8 cellular contexts compared by ENCODE assay signal in the genomic region with DNA sequence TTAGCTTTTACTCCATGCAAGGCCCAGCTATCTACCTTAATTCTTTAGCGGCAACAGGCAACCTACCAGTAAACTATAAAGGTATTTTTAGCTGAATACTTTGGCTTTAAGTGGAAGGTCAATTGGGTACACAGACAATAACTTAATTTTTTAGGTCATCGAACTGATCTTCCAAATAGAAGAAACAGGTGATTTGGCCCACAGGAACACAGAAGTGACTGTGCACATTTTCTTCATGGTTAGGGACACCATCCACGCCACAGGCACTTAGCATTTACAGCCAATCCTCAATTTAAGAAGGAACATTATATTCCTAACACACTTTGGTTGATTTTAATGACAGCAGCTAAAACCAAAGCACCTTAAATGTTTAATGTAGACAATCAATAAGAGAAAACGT. TPM values are rescaled to one million over a fixed set of nuclear protein-coding genes. Genes with fewer than 3 reads are reported as not detected.
DNase-seq lines count a peak whose midpoint lies in the region; ATAC-seq and TF ChIP-seq lines count a peak whose summit lies in the region.

No MANE protein-coding gene starts in this region.

- no peaks in the 10 kb centered on the region for H3K27me3 ChIP-seq in BLaER1 treated with 17β-estradiol and CSF1 and Interleukin-3, amounts not matched to agents 10 nM and 100 nM
- no peaks in the 10 kb centered on the region for H3K27me3 ChIP-seq in naive thymus-derived CD4-positive, alpha-beta T cell (ENCODE audit: control insufficient read depth in 2 of 2, insufficient read depth in 2 of 2, low read length in 2 of 2)
- no peaks in the 10 kb centered on the region for H3K27me3 ChIP-seq in aorta (ENCODE audit: control insufficient read depth in 1 of 2, insufficient read depth in 2 of 2, low read length in 1 of 2)

- peaks cover 48 to 63% (median 58%) of the 10 kb centered on the region in 11 experiments for H4K20me1 ChIP-seq in BLaER1 treated with 17β-estradiol and CSF1 and Interleukin-3, amounts not matched to agents 10 nM and 100 nM

- peak overlapping the region; percentile 63 to 91 (median 81); a peak in 19 of 20 replicates for H3K4me3 ChIP-seq in BLaER1 treated with 17β-estradiol and CSF1 and Interleukin-3, amounts not matched to agents 10 nM and 100 nM
- peak overlapping the region; percentile 1 for H3K4me3 ChIP-seq in naive thymus-derived CD4-positive, alpha-beta T cell (ENCODE audit: low read length)
- no peak overlapping the region for H3K4me3 ChIP-seq in aorta (ENCODE audit: low read length in 2 of 2)

- 65 to 72% methylated on average over 4 of the region's 4 CpGs for WGBS in aorta, 2 donors

- H3K36me3 ChIP-seq in BLaER1 treated with 17β-estradiol and CSF1 and Interleukin-3, amounts not matched to agents 10 nM and 100 nM: peaks cover 0 to 38% (median 19%) of the 10 kb centered on the region in 11 experiments; a peak in 16 of 22 replicates
- H3K36me3 ChIP-seq in KOPT-K1 (ENCODE audit: insufficient read depth, low read length) (peaks cover 24% of the 10 kb centered on the region), aorta (ENCODE audit: control insufficient read depth in 1 of 2, insufficient read depth in 2 of 2, low read length in 1 of 2) (no peaks in the 10 kb centered on the region)
- H3K36me3 ChIP-seq in naive thymus-derived CD4-positive, alpha-beta T cell (ENCODE audit: control insufficient read depth in 2 of 3, insufficient read depth in 3 of 3, low read length in 3 of 3): no peaks in the 10 kb centered on the region

- H3K9ac ChIP-seq in BLaER1 treated with 17β-estradiol and CSF1 and Interleukin-3, amounts not matched to agents 10 nM and 100 nM: peak overlapping the region; percentile 90 to 98 (median 95); a peak in 21 of 22 replicates

- H3K9me3 Mint-ChIP-seq in chondrocyte (ENCODE audit: low read depth): no peaks in the 10 kb centered on the region
- H3K9me3 Mint-ChIP-seq in naive thymus-derived CD4-positive, alpha-beta T cell: no peaks in the 10 kb centered on the region

- no peaks in the 10 kb centered on the region; a peak in 1 of 22 replicates for H3K9me3 ChIP-seq in BLaER1 treated with 17β-estradiol and CSF1 and Interleukin-3, amounts not matched to agents 10 nM and 100 nM (replicated peaks in 1 of 11)
- H3K9me3 ChIP-seq in KOPT-K1 (ENCODE audit: insufficient read depth, low read length, poor library complexity, severe bottlenecking) (no peaks in the 10 kb centered on the region), aorta (ENCODE audit: control insufficient read depth, low read length) (no peaks in the 10 kb centered on the region)
- H3K9me3 ChIP-seq in naive thymus-derived CD4-positive, alpha-beta T cell (ENCODE audit: control insufficient read depth in 2 of 3, low read length in 3 of 3): no peaks in the 10 kb centered on the region

- POLR2A ChIA-PET in naive thymus-derived CD4-positive, alpha-beta T cell (lab: Charles Lee): interaction anchor here (0.6 kb wide), 1 partner anchor 11 kb away, joined by 3 read pairs; no protein-coding TSS in a partner anchor

- DNase-seq in chondrocyte (ENCODE audit: low spot score) (no peak), NCI-H146 treated with DMSO at 0.1 percent for 48 hours (lab: John Stamatoyannopoulos, UW; ENCODE audit: unreplicated experiment) (no peak), aorta (no peak)
- DNase-seq in naive thymus-derived CD4-positive, alpha-beta T cell: no peak

- no peak for TF ChIP-seq CTCF in chondrocyte (IDR thresholded peaks at IDR 0.05)

- H3K27me3 Mint-ChIP-seq in chondrocyte (ENCODE audit: low read depth): no peaks in the 10 kb centered on the region
- H3K27me3 Mint-ChIP-seq in naive thymus-derived CD4-positive, alpha-beta T cell: no peaks in the 10 kb centered on the region

- H3K27ac Mint-ChIP-seq in chondrocyte (ENCODE audit: unreplicated experiment): peak overlapping the region; percentile 5
- H3K27ac Mint-ChIP-seq in naive thymus-derived CD4-positive, alpha-beta T cell: peak overlapping the region in 4 of 9 donors; percentile 28 to 97 (median 79)

- intact Hi-C loops in naive thymus-derived CD4-positive, alpha-beta T cell (cut with micrococcal nuclease): loop anchor here (5.0 to 10.0 kb wide), 3 partner anchors 85 to 392 kb away; no protein-coding TSS in a partner anchor
- intact Hi-C loops in aorta (cut with DNase I): loop anchor here in 1 of 2 donors (5.0 to 10.0 kb wide), 3 partner anchors 40 to 312 kb away; a partner anchor contains a TSS

- CTCF ChIA-PET in naive thymus-derived CD4-positive, alpha-beta T cell (lab: Charles Lee): interaction anchor here (0.7 kb wide), 1 partner anchor 78 kb away, joined by 3 read pairs; no protein-coding TSS in a partner anchor

- ATAC-seq in naive thymus-derived CD4-positive, alpha-beta T cell: no peak
- no peak for ATAC-seq in GM21786 (IDR thresholded peaks at IDR 0.05; ENCODE audit: unreplicated experiment)
- ATAC-seq in aorta (ENCODE audit: low FRiP score): no peak
- no peak for ATAC-seq in GM18861 (IDR thresholded peaks at IDR 0.05; ENCODE audit: unreplicated experiment)

- peak overlapping the region; percentile 82 to 99 (median 91) for H3K4me2 ChIP-seq in BLaER1 treated with 17β-estradiol and CSF1 and Interleukin-3, amounts not matched to agents 10 nM and 100 nM

- H3K27ac ChIP-seq in BLaER1 treated with 17β-estradiol and CSF1 and Interleukin-3, amounts not matched to agents 10 nM and 100 nM: peak overlapping the region in 8 of 11 experiments; percentile 1 to 97 (median 94); a peak in 9 of 22 replicates
- H3K27ac ChIP-seq in KOPT-K1 (ENCODE audit: low read depth, low read length, poor library complexity, severe bottlenecking) (peak overlapping the region; percentile 89), aorta (ENCODE audit: low read depth in 1 of 2, low read length in 2 of 2) (no peak overlapping the region)
- H3K27ac ChIP-seq in naive thymus-derived CD4-positive, alpha-beta T cell (ENCODE audit: low read depth, low read length): no peak overlapping the region

- H3K4me1 Mint-ChIP-seq in chondrocyte (ENCODE audit: low read depth): peaks cover 47% of the 10 kb centered on the region
- H3K4me1 Mint-ChIP-seq in naive thymus-derived CD4-positive, alpha-beta T cell: peaks cover 30 to 62% (median 56%) of the 10 kb centered on the region in 7 donors

- H3K4me3 Mint-ChIP-seq in chondrocyte (ENCODE audit: unreplicated experiment): peak overlapping the region; percentile 87
- peak overlapping the region; percentile 12 to 99 (median 94) for H3K4me3 Mint-ChIP-seq in naive thymus-derived CD4-positive, alpha-beta T cell

- H3K4me1 ChIP-seq in BLaER1 treated with 17β-estradiol and CSF1 and Interleukin-3, amounts not matched to agents 10 nM and 100 nM: peaks cover 17 to 34% (median 27%) of the 10 kb centered on the region in 10 experiments
- H3K4me1 ChIP-seq in naive thymus-derived CD4-positive, alpha-beta T cell (ENCODE audit: control insufficient read depth in 2 of 2, insufficient read depth in 2 of 2, low read length in 2 of 2): peaks cover 13 to 25% of the 10 kb centered on the region in 2 donors
- H3K4me1 ChIP-seq in aorta (ENCODE audit: control insufficient read depth in 1 of 2, insufficient read depth in 2 of 2, low read length in 2 of 2): peaks cover 2 to 5% of the 10 kb centered on the region in 2 donors

- H3K36me3 Mint-ChIP-seq in chondrocyte (ENCODE audit: low read depth): peaks cover 4% of the 10 kb centered on the region
- H3K36me3 Mint-ChIP-seq in naive thymus-derived CD4-positive, alpha-beta T cell: peaks cover 0 to 23% (median 5%) of the 10 kb centered on the region in 5 donors

RNA-seq across cellular contexts. Expression of a gene that starts 1.9 kb away (rescaled TPM):
- total RNA-seq in chondrocyte (160 to 179 TPM (median 166 TPM) in 3 replicates), aorta (100 to 1,000 TPM; 129 to 163 TPM)
- total RNA-seq in naive thymus-derived CD4-positive, alpha-beta T cell: 100 to 1,000 TPM in 4 of 5 experiments, 10 to 100 TPM in 1; 94.9 to 148 (median 122) TPM
- polyA plus RNA-seq in naive thymus-derived CD4-positive, alpha-beta T cell: 10 to 100 TPM; 30.4 to 46.9 TPM
- 10 to 100 TPM; 33.3 to 55.6 TPM for polyA plus RNA-seq in aorta

RNA-seq across cellular contexts. Expression of a gene that starts 38.2 kb away (rescaled TPM):
- total RNA-seq in chondrocyte (40.9 to 44.7 TPM (median 41.0 TPM) in 3 replicates), aorta (10 to 100 TPM; 34.5 to 42.1 TPM)
- 10 to 100 TPM; 19.8 to 39.6 (median 23.3) TPM for total RNA-seq in naive thymus-derived CD4-positive, alpha-beta T cell
- 1 to 10 TPM; 4.2 to 5.7 TPM for polyA plus RNA-seq in naive thymus-derived CD4-positive, alpha-beta T cell
- polyA plus RNA-seq in aorta: 1 to 10 TPM; 5.7 to 9.5 TPM

Comparison
In these comparisons a context has a peak if more than half of its experiments do, and no peak if none do; other contexts are left out.
1. H3K27ac ChIP-seq: peak in BLaER1 treated with 17β-estradiol and CSF1 and Interleukin-3, amounts not matched to agents 10 nM and 100 nM (8 of 11) and KOPT-K1 (single experiment); none in naive thymus-derived CD4-positive, alpha-beta T cell (single experiment) and aorta (0 of 2).
2. H3K4me3 ChIP-seq: peak in BLaER1 treated with 17β-estradiol and CSF1 and Interleukin-3, amounts not matched to agents 10 nM and 100 nM (10 of 10) and naive thymus-derived CD4-positive, alpha-beta T cell (single experiment); none in aorta (0 of 2).